Comparison of ENCODE assay signal across 24 cellular contexts in the genomic region with DNA sequence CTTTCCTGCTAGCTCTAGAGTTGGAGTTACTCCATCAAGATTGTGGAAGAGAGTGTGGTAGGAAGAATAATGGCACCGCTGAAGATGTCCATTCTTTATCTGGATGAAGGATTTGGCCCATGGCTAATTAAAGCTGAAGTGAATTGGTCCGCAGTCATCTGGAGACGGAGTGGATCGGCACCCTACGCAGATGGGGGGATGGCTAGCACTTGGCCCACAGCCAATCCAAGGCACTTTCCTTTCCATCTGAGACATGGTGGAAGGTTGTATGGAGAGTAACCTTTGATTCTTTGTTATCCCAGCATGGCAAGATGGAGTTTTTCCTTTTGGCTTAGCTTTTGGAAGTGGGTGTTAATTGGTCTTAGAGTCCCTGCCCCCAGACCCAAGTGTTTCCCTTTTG.
"Had no signal": no experiment of that assay in that cellular context is flagged by ENCODE, and none has a peak within 500 bp of the region (broad histone marks: within the 10 kb centered on the region; RNA-seq: fewer than 3 reads in every experiment).

No MANE protein-coding gene starts in this region.

- H3K4me3 ChIP-seq: heart right ventricle, hepatocyte, lower lobe of right lung, mucosa of descending colon, ovary, right atrium auricular region, skin epidermis, stomach, testis, thyroid gland, transverse colon, upper lobe of left lung, vagina had no signal

- H3K9me3 ChIP-seq: lower lobe of right lung, mucosa of descending colon, ovary, testis, thyroid gland, transverse colon had no signal

- H3K27ac ChIP-seq: heart right ventricle, hepatocyte, lower lobe of right lung, ovary, right atrium auricular region, skin epidermis, stomach, testis, thyroid gland, transverse colon, upper lobe of left lung, vagina had no signal

- DNase-seq: heart right ventricle; kidney glomerular epithelial cell; left cardiac atrium; lower lobe of right lung; mammary epithelial cell; mesenchymal stem cell; mucosa of descending colon; naive thymus-derived CD4-positive, alpha-beta T cell; ovary; stimulated activated CD4-positive, alpha-beta T cell treated with anti-CD3 and anti-CD28 coated beads, Interleukin-2, amount 100 ng/mL, for 48 hours; stimulated activated naive B cell treated with anti-CD40 and anti-IgM and Interleukin-4, amounts not matched to agents 10 μg/mL and 1 μg/mL and 100 μg/mL, for 72 hours; stimulated activated naive CD8-positive, alpha-beta T cell treated with anti-CD3 and anti-CD28 coated beads, Interleukin-15, Interleukin-2, amounts not matched to agents 100 U/mL and 50 U/mL, for 24 hours; stomach; testis; thyroid gland; transverse colon; upper lobe of left lung had no signal

- H3K27me3 ChIP-seq: hepatocyte, ovary, right atrium auricular region, testis, thyroid gland, upper lobe of left lung, vagina had no signal

- H3K36me3 ChIP-seq: heart right ventricle, lower lobe of right lung, ovary, right atrium auricular region, stomach, thyroid gland, transverse colon, upper lobe of left lung, vagina had no signal

- H3K4me1 ChIP-seq: lower lobe of right lung, right atrium auricular region, testis, thyroid gland, transverse colon, upper lobe of left lung, vagina had no signal

- FAIRE-seq: keratinocyte had no signal

- ATAC-seq: left cardiac atrium; left lobe of liver; lower lobe of right lung; mucosa of descending colon; naive thymus-derived CD4-positive, alpha-beta T cell; natural killer cell treated with Interleukin-12 subunit alpha and Interleukin-12 subunit beta and Interleukin-15 and Interleukin-18, amount 100 ng/mL, for 72 hours; stimulated activated naive B cell treated with anti-CD40 and anti-IgM and Interleukin-4, amounts not matched to agents 10 μg/mL and 1 μg/mL and 100 μg/mL, for 72 hours; stimulated activated naive CD8-positive, alpha-beta T cell treated with anti-CD3 and anti-CD28 coated beads, Interleukin-15, Interleukin-2, amounts not matched to agents 100 U/mL and 50 U/mL, for 24 hours had no signal
